ENCODE assay signal across 11 cellular contexts in the genomic region with DNA sequence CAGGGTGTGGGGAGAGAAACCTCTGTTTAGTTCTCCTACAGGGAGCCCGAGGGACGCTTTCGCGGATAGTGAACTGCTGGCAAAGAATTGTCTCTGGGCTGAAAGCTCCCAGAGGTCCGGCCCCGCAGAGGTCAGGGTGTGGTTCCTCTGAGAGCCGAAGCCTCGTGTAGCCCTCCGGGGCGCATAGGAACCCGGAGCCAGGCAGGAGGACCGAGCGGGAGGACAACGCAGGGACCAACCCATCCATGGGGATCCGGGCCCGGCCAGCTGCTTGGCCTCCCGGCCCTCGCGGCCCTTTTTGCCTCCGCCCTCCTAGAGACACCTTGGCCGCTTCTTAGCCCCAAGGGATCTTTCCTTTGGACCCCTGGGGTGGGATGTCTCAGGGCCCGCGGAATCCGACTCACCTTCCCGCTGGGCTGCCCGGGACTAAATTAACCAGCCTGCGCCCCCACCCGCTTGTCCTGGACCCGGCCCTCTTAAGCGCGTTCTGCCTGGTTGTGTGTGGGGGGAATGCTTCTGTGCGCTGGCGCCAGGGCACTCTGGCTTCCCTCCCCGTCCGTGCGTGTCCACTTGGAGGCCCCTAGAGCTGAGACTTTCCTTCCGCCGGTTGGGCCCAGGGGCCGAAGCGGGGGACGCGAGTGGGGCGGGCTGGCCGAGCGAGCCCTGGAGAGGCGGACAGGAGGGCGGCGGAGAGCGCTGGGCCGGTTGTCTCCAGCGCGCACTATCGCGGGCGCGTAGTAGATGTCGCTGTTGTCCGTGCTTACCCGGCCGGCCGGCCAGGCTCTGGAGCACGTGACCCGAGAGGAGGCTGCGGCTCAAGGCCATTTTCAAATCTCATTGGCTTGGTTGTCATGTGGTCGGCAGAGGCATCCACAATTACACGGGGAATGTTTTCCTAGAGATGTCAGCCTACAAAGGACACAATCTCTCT. TPM values are rescaled to one million over a fixed set of nuclear protein-coding genes. Genes with fewer than 3 reads are reported as not detected.
DNase-seq lines count a peak whose midpoint lies in the region; ATAC-seq, FAIRE-seq and TF ChIP-seq lines count a peak whose summit lies in the region.
"Had no signal": no experiment of that assay in that cellular context is flagged by ENCODE, and none has a peak within 500 bp of the region (broad histone marks: within the 10 kb centered on the region; RNA-seq: fewer than 3 reads in every experiment).

A gene (plus strand): TSS at position 896 of the 931 bp plus-strand sequence. CDS start 56 bp downstream, outside the sequence.

- H3K27ac Mint-ChIP-seq in activated naive CD4-positive, alpha-beta T cell treated with anti-CD3 and anti-CD28 coated beads, Interleukin-2, amount 10 ng/mL, durations not matched to agents 7 days and 5 days = peak within 1 kb of the TSS; percentile 34

- TF ChIP-seq RAD21 in K562 (CRISPR knock-in tag; conservative IDR thresholded peaks at IDR 0.05 in 1 of 2, IDR thresholded peaks at IDR 0.05 in 1 of 2) = peak in 1 of 2 experiments; percentile 48; a peak in 2 of 4 replicates

- DNase-seq in activated naive CD4-positive, alpha-beta T cell treated with anti-CD3 and anti-CD28 coated beads, Interleukin-2, amount 10 ng/mL, durations not matched to agents 7 days and 5 days = no peak
- DNase-seq in activated naive CD4-positive, alpha-beta T cell treated with anti-CD3 and anti-CD28 coated beads, Interleukin-2, amount 50 U/mL, for 16 hours = no peak
- DNase-seq in K562 (ENCODE audit: extremely low read depth in 1 of 4, low spot score in 3 of 4) (peak in 2 of 4 experiments; percentile 37 to 38), lung microvascular endothelial cell (ENCODE audit: low read depth in 2 of 2) (peak; percentile 28 to 98), HPDE6-E6E7 (ENCODE audit: extremely low spot score) (no peak), NCI-H510A treated with DMSO at 0.1 percent for 48 hours (lab: John Stamatoyannopoulos, UW) (no peak), putamen (ENCODE audit: low spot score) (no peak)
- DNase-seq: amygdala, NCI-H1417 had no signal

- no peak for TF ChIP-seq EP300 in K562 (IDR thresholded peaks at IDR 0.05; ENCODE audit: low read length)

- H3K36me3 ChIP-seq in K562 (ENCODE audit: control insufficient read depth, insufficient read depth, low read length) = no peaks in the 10 kb centered on the region
- no peaks in the 10 kb centered on the region for H3K36me3 ChIP-seq in urinary bladder (ENCODE audit: insufficient read depth)

- peaks cover 4% of the 10 kb centered on the region for H3K9me3 Mint-ChIP-seq in activated naive CD4-positive, alpha-beta T cell treated with anti-CD3 and anti-CD28 coated beads, Interleukin-2, amount 10 ng/mL, durations not matched to agents 7 days and 5 days

- CTCF ChIA-PET in activated naive CD4-positive, alpha-beta T cell treated with anti-CD3 and anti-CD28 coated beads, Interleukin-2, amount 10 ng/mL, durations not matched to agents 7 days and 5 days (lab: Charles Lee) = no interaction called here
- CTCF ChIA-PET in K562 (lab: Yijun Ruan, JAX; ENCODE audit: low intra/inter-chr PET ratio) = interaction anchor here (0.6 kb wide), 1 partner anchor 825 kb away, joined by 3 read pairs; no protein-coding TSS in a partner anchor

- H3K9ac ChIP-seq in K562 (ENCODE audit: insufficient read depth in 1 of 2, low read depth in 2 of 2, low read length in 2 of 2) = no peak within 1 kb of the TSS

- H3K4me3 ChIP-seq in K562 (no peak within 1 kb of the TSS), urinary bladder (ENCODE audit: low read depth, low read length) (peak within 1 kb of the TSS; percentile 1)

- no peaks in the 10 kb centered on the region for H3K79me2 ChIP-seq in K562 (ENCODE audit: control insufficient read depth, insufficient read depth, low read length)

- 12% methylated on average over 63 of the region's 66 CpGs for WGBS in K562 (ENCODE audit: insufficient coverage, low coverage, missing lambda C conversion rate)
- WGBS in urinary bladder = 47% methylated on average over 66 of the region's 66 CpGs

- no peaks in the 10 kb centered on the region for H3K9me1 ChIP-seq in K562 (ENCODE audit: control insufficient read depth, insufficient read depth, low read length)

- ATAC-seq in K562 = peak; percentile 78

- intact Hi-C loops in K562 (cut with micrococcal nuclease) = no loop called here

- peaks cover 97% of the 10 kb centered on the region for H3K27me3 Mint-ChIP-seq in activated naive CD4-positive, alpha-beta T cell treated with anti-CD3 and anti-CD28 coated beads, Interleukin-2, amount 10 ng/mL, durations not matched to agents 7 days and 5 days

- no peak within 1 kb of the TSS for H3K4me2 ChIP-seq in K562 (ENCODE audit: insufficient read depth, low read length)

- peaks cover 4% of the 10 kb centered on the region for H3K36me3 Mint-ChIP-seq in activated naive CD4-positive, alpha-beta T cell treated with anti-CD3 and anti-CD28 coated beads, Interleukin-2, amount 10 ng/mL, durations not matched to agents 7 days and 5 days

- H4K20me1 ChIP-seq in K562 (replicated peaks; ENCODE audit: control insufficient read depth, insufficient read depth, low read length) = no peaks in the 10 kb centered on the region; the same call in 1 of the 2 replicates

- POLR2A ChIA-PET in K562 (lab: Yijun Ruan, JAX) = interaction anchor here (0.6 kb wide), 2 partner anchors 1076 to 1302 kb away, joined by 3 read pairs; no protein-coding TSS in a partner anchor

- peaks cover 76 to 80% of the 10 kb centered on the region in 2 experiments for H3K27me3 ChIP-seq in K562 (ENCODE audit: control insufficient read depth in 2 of 2, insufficient read depth in 2 of 2, low read length in 2 of 2)

- no peak for FAIRE-seq in K562 (lab: Jason Lieb, UNC)

- no peaks in the 10 kb centered on the region for H3K9me3 ChIP-seq in K562 (replicated peaks; ENCODE audit: control insufficient read depth, insufficient read depth, low read depth, low read length)

- H3K4me3 Mint-ChIP-seq in activated naive CD4-positive, alpha-beta T cell treated with anti-CD3 and anti-CD28 coated beads, Interleukin-2, amount 10 ng/mL, durations not matched to agents 7 days and 5 days = no peak within 1 kb of the TSS

- in situ Hi-C loops in K562 (cut with MboI) = no loop called here

- H3K27ac ChIP-seq in K562 (ENCODE audit: extremely low read depth, low read depth, low read length) (no peak within 1 kb of the TSS), urinary bladder (ENCODE audit: low read depth) (no peak within 1 kb of the TSS)

- H3K4me1 ChIP-seq in K562 (replicated peaks in 1 of 2; ENCODE audit: control insufficient read depth in 2 of 2, insufficient read depth in 2 of 2, low read length in 2 of 2) (peaks cover 0 to 19% of the 10 kb centered on the region in 2 experiments; a peak in 1 of 5 replicates), urinary bladder (ENCODE audit: insufficient read depth) (no peaks in the 10 kb centered on the region)

- BruUV-seq in K562 (replicated peaks; lab: Mats Ljungman, UMichigan) = no TSS peak

- TF ChIP-seq POLR2A in K562 (conservative IDR thresholded peaks at IDR 0.05) = no peak

- TF ChIP-seq CTCF in K562 (IDR thresholded peaks at IDR 0.05 in 2 of 3, conservative IDR thresholded peaks at IDR 0.05 in 1 of 3; ENCODE audit: insufficient read depth in 2 of 3, low read depth in 1 of 3, low read length in 3 of 3) = peak in 2 of 3 experiments; percentile 25 to 31; a peak in 2 of 6 replicates

- no peak within 1 kb of the TSS for H2AFZ ChIP-seq in K562 (ENCODE audit: low read depth, low read length)

- peaks cover 2% of the 10 kb centered on the region for H3K4me1 Mint-ChIP-seq in activated naive CD4-positive, alpha-beta T cell treated with anti-CD3 and anti-CD28 coated beads, Interleukin-2, amount 10 ng/mL, durations not matched to agents 7 days and 5 days

TF ChIP-seq in K562, 482 proteins besides CTCF, POLR2A, EP300 and RAD21 (continues in another document):
- TF ChIP-seq, protein P1, sequence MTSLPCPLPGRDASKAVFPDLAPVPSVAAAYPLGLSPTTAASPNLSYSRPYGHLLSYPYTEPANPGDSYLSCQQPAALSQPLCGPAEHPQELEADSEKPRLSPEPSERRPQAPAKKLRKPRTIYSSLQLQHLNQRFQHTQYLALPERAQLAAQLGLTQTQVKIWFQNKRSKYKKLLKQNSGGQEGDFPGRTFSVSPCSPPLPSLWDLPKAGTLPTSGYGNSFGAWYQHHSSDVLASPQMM (CRISPR knock-in tag; IDR thresholded peaks at IDR 0.05) = no peak
- TF ChIP-seq MYBL2 (IDR thresholded peaks at IDR 0.05; ENCODE audit: low read depth) (no peak), MYBL2 (CRISPR knock-in tag; IDR thresholded peaks at IDR 0.05; ENCODE audit: borderline replicate concordance) (no peak), BRD9 (IDR thresholded peaks at IDR 0.05; ENCODE audit: low read depth, partially characterized antibody) (no peak), NCOA2 (IDR thresholded peaks at IDR 0.05; ENCODE audit: partially characterized antibody in 2 of 2) (no peak)
- TF ChIP-seq, protein P2, sequence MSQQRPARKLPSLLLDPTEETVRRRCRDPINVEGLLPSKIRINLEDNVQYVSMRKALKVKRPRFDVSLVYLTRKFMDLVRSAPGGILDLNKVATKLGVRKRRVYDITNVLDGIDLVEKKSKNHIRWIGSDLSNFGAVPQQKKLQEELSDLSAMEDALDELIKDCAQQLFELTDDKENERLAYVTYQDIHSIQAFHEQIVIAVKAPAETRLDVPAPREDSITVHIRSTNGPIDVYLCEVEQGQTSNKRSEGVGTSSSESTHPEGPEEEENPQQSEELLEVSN (IDR thresholded peaks at IDR 0.05; ENCODE audit: borderline replicate concordance in 1 of 2, extremely low read depth in 1 of 2, insufficient read depth in 1 of 2, insufficient read length in 1 of 2, low read depth in 1 of 2, low read length in 1 of 2, poor library complexity in 1 of 2, severe bottlenecking in 1 of 2) = peak in 1 of 2 experiments; percentile 25

RNA-seq across cellular contexts. Expression of the gene that starts here (rescaled TPM):
- not detected in 2 replicates for total RNA-seq in K562 (2011; cell fraction: chromatin; rRNA removed; ENCODE audit: low replicate concordance)
- not detected in 2 replicates for total RNA-seq in K562 (2011; cell fraction: nucleolus; rRNA removed)
- not detected in 2 replicates for total RNA-seq in K562 (2011; cell fraction: nucleoplasm; rRNA removed)
- total RNA-seq in K562 (2014; rRNA removed) (not detected in 2 replicates), K562 (2014; rRNA removed; fragmentation: Illumina TruSeq; extraction: Trizol) (not detected in 2 replicates), K562 (2015; rRNA removed; fragmentation: Illumina TruSeq; extraction: Trizol) (not detected in 2 replicates), K562 (2021) (not detected in 2 replicates), lung microvascular endothelial cell (4.0 and 4.4 TPM in 2 replicates), urinary bladder (14.1 TPM)
- polyA plus RNA-seq in K562 (2011; rRNA removed) (not detected in 2 replicates), K562 (2014; fragmentation: Illumina TruSeq; extraction: Trizol) (not detected in 2 replicates), K562 (2014; fragmentation: Nextera tagmentation; extraction: Ambion mirVana) (not detected), K562 (2014; rRNA removed) (not detected in 2 replicates), urinary bladder (4.1 TPM)
- polyA plus RNA-seq in K562 (2011; cell fraction: cytosol; rRNA removed) = not detected in 2 replicates
- polyA plus RNA-seq in K562 (2011; cell fraction: nucleus; rRNA removed) = not detected in 2 replicates
- not detected in 2 replicates for polyA plus RNA-seq in K562 (2012)
- not detected in 2 replicates for polyA minus RNA-seq in K562 (2011; rRNA and poly(A)+ RNA removed)
- not detected in 2 replicates for polyA minus RNA-seq in K562 (2011; cell fraction: cytosol; rRNA and poly(A)+ RNA removed)
- not detected in 2 replicates for polyA minus RNA-seq in K562 (2011; cell fraction: nucleus; rRNA and poly(A)+ RNA removed)
- total RNA-seq: T-helper 2 cell treated with Interferon-gamma antibody and Interleukin-4, amounts not matched to agents 100 ng/mL and 5 ng/mL, for 36 hours had no signal

Comparison
In these comparisons a context has a peak if more than half of its experiments do, and no peak if none do; other contexts are left out.
1. Peak in ATAC-seq in K562; RNA of the gene not detected or under 1 TPM.
2. DNase-seq: peak in lung microvascular endothelial cell (2 of 2); none in activated naive CD4-positive, alpha-beta T cell treated with anti-CD3 and anti-CD28 coated beads, Interleukin-2, amount 10 ng/mL, durations not matched to agents 7 days and 5 days (single experiment), activated naive CD4-positive, alpha-beta T cell treated with anti-CD3 and anti-CD28 coated beads, Interleukin-2, amount 50 U/mL, for 16 hours (single experiment), HPDE6-E6E7 (single experiment), NCI-H510A treated with DMSO at 0.1 percent for 48 hours (single experiment) and putamen (single experiment).